8 cellular contexts compared by ENCODE assay signal in genomic region chr12:121805800-121806555, GRCh38. TPM values are rescaled to one million over a fixed set of nuclear protein-coding genes. Genes with fewer than 3 reads are reported as not detected.
DNase-seq lines count a peak whose midpoint lies in the region; ATAC-seq and TF ChIP-seq lines count a peak whose summit lies in the region.

No MANE protein-coding gene starts in this region.

- no peaks in the 10 kb centered on the region for H3K9me2 ChIP-seq in DOHH2 (replicated peaks; ENCODE audit: control insufficient read depth, low read length)
- no peaks in the 10 kb centered on the region for H3K9me2 ChIP-seq in neural cell (ENCODE audit: insufficient read depth, low read length)

- DNase-seq in NCI-H69 (lab: John Stamatoyannopoulos, UW) = peak; percentile 50
- DNase-seq in AG08396 (ENCODE audit: low spot score) = no peak
- no peak for DNase-seq in NCI-H2029 treated with DMSO at 0.1 percent for 48 hours (lab: John Stamatoyannopoulos, UW)

- TF ChIP-seq CTCF in DOHH2 (IDR thresholded peaks at IDR 0.05; ENCODE audit: low read depth, low read length, poor library complexity, severe bottlenecking) (no peak), neural cell (IDR thresholded peaks at IDR 0.05; ENCODE audit: poor library complexity, severe bottlenecking) (no peak)

- no peak for TF ChIP-seq RAD21 in neural cell (conservative IDR thresholded peaks at IDR 0.05)

- H3K27me3 ChIP-seq in DOHH2 (ENCODE audit: control insufficient read depth, low read length) (no peaks in the 10 kb centered on the region; the same call in 1 of the 2 replicates), duodenal mucosa (ENCODE audit: control insufficient read depth in 1 of 2, insufficient read depth in 2 of 2, low read length in 2 of 2) (no peaks in the 10 kb centered on the region), neural cell (ENCODE audit: insufficient read depth, low read depth, low read length) (no peaks in the 10 kb centered on the region)

- peak overlapping the region; percentile 99 for H3K4me2 ChIP-seq in DOHH2 (ENCODE audit: low read length)
- peak overlapping the region; percentile 86 for H3K4me2 ChIP-seq in neural cell (ENCODE audit: low read length)

- TF ChIP-seq EP300 in neural cell (conservative IDR thresholded peaks at IDR 0.05; ENCODE audit: poor library complexity, severe bottlenecking) = no peak

- peak overlapping the region; percentile 90 for H3K4me3 ChIP-seq in DOHH2 (ENCODE audit: low read length)
- H3K4me3 ChIP-seq in duodenal mucosa (ENCODE audit: low read depth in 1 of 2, low read length in 2 of 2) = peak overlapping the region; percentile 83
- H3K4me3 ChIP-seq in neural cell (ENCODE audit: low read length) = peak overlapping the region; percentile 92

- H3K4me1 ChIP-seq in DOHH2 (ENCODE audit: control insufficient read depth, low read length) = peaks cover 45% of the 10 kb centered on the region
- peaks cover 28 to 31% of the 10 kb centered on the region in 2 donors for H3K4me1 ChIP-seq in duodenal mucosa (ENCODE audit: control insufficient read depth in 1 of 2, insufficient read depth in 2 of 2, low read length in 2 of 2)

- H3K9ac ChIP-seq in duodenal mucosa (ENCODE audit: low read depth in 1 of 2, low read length in 2 of 2) = peak overlapping the region; percentile 72 to 82
- peak overlapping the region; percentile 99 for H3K9ac ChIP-seq in neural cell (ENCODE audit: low read length)

- peaks cover 81% of the 10 kb centered on the region for H3K36me3 ChIP-seq in DOHH2 (ENCODE audit: control insufficient read depth, low read length)
- H3K36me3 ChIP-seq in duodenal mucosa (ENCODE audit: control insufficient read depth in 1 of 2, insufficient read depth in 2 of 2, low read length in 2 of 2) = peaks cover 10 to 36% of the 10 kb centered on the region in 2 donors
- no peaks in the 10 kb centered on the region for H3K36me3 ChIP-seq in neural cell (ENCODE audit: insufficient read depth, low read length)

- H3K27ac ChIP-seq in DOHH2 (ENCODE audit: low read depth, low read length) = no peak overlapping the region
- H3K27ac ChIP-seq in duodenal mucosa (ENCODE audit: low read depth, low read length) = no peak overlapping the region
- peak overlapping the region; percentile 20 for H3K27ac ChIP-seq in neural cell (ENCODE audit: low read length)

- H4K20me1 ChIP-seq in DOHH2 (ENCODE audit: control insufficient read depth, insufficient read depth, low read depth, low read length) = peaks cover 13% of the 10 kb centered on the region
- H4K20me1 ChIP-seq in neural cell (ENCODE audit: insufficient read depth) = peaks cover 22% of the 10 kb centered on the region

- H2AFZ ChIP-seq in neural cell (ENCODE audit: low read depth, low read length) = no peak overlapping the region

- ATAC-seq in GM21529 (IDR thresholded peaks at IDR 0.05; ENCODE audit: unreplicated experiment) (no peak), HG03457 (IDR thresholded peaks at IDR 0.05; ENCODE audit: unreplicated experiment) (no peak)

- peaks cover 28% of the 10 kb centered on the region for H3F3A ChIP-seq in DOHH2 (ENCODE audit: control insufficient read depth, insufficient read depth)
- H3F3A ChIP-seq in neural cell (ENCODE audit: insufficient read depth, low read length, poor library complexity, severe bottlenecking) = peaks cover 13% of the 10 kb centered on the region

- H3K79me2 ChIP-seq in DOHH2 (ENCODE audit: control insufficient read depth, low read length) (peaks cover 71% of the 10 kb centered on the region), neural cell (replicated peaks; ENCODE audit: insufficient read depth, low read length) (peaks cover 81% of the 10 kb centered on the region)

- H3K9me3 ChIP-seq in DOHH2 (ENCODE audit: control insufficient read depth, insufficient read depth, low read length) (no peaks in the 10 kb centered on the region), duodenal mucosa (ENCODE audit: control insufficient read depth in 1 of 2, low read length in 2 of 2) (no peaks in the 10 kb centered on the region), neural cell (ENCODE audit: low read length) (no peaks in the 10 kb centered on the region)

TF ChIP-seq in neural cell, 6 proteins besides CTCF, POLR2A, EP300 and RAD21:
- TF ChIP-seq MXI1 (conservative IDR thresholded peaks at IDR 0.05; ENCODE audit: poor library complexity, severe bottlenecking) = peak; percentile 64
- TF ChIP-seq POLR2AphosphoS5 (IDR thresholded peaks at IDR 0.05) = no peak

RNA-seq across cellular contexts. Expression of gene SETD1B, which starts 2.2 kb away (rescaled TPM):
- polyA plus RNA-seq in neural cell = 2.6 and 3.2 TPM in 2 replicates
- polyA minus RNA-seq in neural cell = 5.4 and 8.1 TPM in 2 replicates

RNA-seq across cellular contexts. Expression of gene RHOF, which starts 12.5 kb away (rescaled TPM):
- polyA plus RNA-seq in neural cell = 9.4 and 14.7 TPM in 2 replicates
- polyA minus RNA-seq in neural cell = 29.0 and 31.6 TPM in 2 replicates

RNA-seq across cellular contexts. Expression of gene HPD, which starts 52.7 kb away (rescaled TPM):
- polyA plus RNA-seq in neural cell = not detected in 2 replicates
- polyA minus RNA-seq in neural cell = not detected in 2 replicates
